In genomic region chr11:118290923-118291322, GRCh38 we compare ENCODE assay signal across 1 cellular context.
TF ChIP-seq lines count a peak whose summit lies in the region.

No MANE protein-coding gene starts in this region.

TF ChIP-seq in HepG2, 621 proteins besides CTCF, POLR2A, EP300 and RAD21 (continued from another document and continues in another):
- TF ChIP-seq ZNF121 (CRISPR knock-in tag; IDR thresholded peaks at IDR 0.05) (no peak), DRAP1 (CRISPR knock-in tag; IDR thresholded peaks at IDR 0.05) (0 out of 2 replicates have a peak, but pooled peaks have one; percentile 21), HNF4G (IDR thresholded peaks at IDR 0.05; ENCODE audit: borderline replicate concordance, low read depth, low read length) (peak; percentile 80; the same call in 1 of the 2 replicates), HNF4G (CRISPR knock-in tag; IDR thresholded peaks at IDR 0.05; ENCODE audit: borderline replicate concordance, low read depth) (peak; percentile 77; the same call in 1 of the 2 replicates), NAIF1 (CRISPR knock-in tag; IDR thresholded peaks at IDR 0.05; ENCODE audit: borderline replicate concordance) (no peak), ZBTB43 (CRISPR knock-in tag; conservative IDR thresholded peaks at IDR 0.05) (no peak), XRCC5 (optimal IDR thresholded peaks at IDR 0.05; ENCODE audit: low read length) (peak; percentile 62), MIER3 (CRISPR knock-in tag; IDR thresholded peaks at IDR 0.05; ENCODE audit: borderline replicate concordance) (0 out of 2 replicates have a peak, but pooled peaks have one; percentile 39), TSC22D2 (CRISPR knock-in tag; IDR thresholded peaks at IDR 0.05; ENCODE audit: borderline replicate concordance) (no peak), ZSCAN12 (CRISPR knock-in tag; IDR thresholded peaks at IDR 0.05) (no peak), ZBTB33 (CRISPR knock-in tag; IDR thresholded peaks at IDR 0.05) (no peak), ARNT (IDR thresholded peaks at IDR 0.05) (no peak), HOMEZ (CRISPR knock-in tag; IDR thresholded peaks at IDR 0.05; ENCODE audit: low read depth) (peak; percentile 46; the same call in 1 of the 2 replicates), SIX1 (CRISPR knock-in tag; IDR thresholded peaks at IDR 0.05; ENCODE audit: borderline replicate concordance) (peak; percentile 29; the same call in 1 of the 2 replicates), ZNF253 (CRISPR knock-in tag; IDR thresholded peaks at IDR 0.05; ENCODE audit: borderline replicate concordance) (no peak), ZBTB40 (IDR thresholded peaks at IDR 0.05) (no peak), ZBTB40 (CRISPR knock-in tag; IDR thresholded peaks at IDR 0.05) (no peak), ATF1 (CRISPR knock-in tag; IDR thresholded peaks at IDR 0.05) (no peak), ELK4 (CRISPR knock-in tag; IDR thresholded peaks at IDR 0.05; ENCODE audit: borderline replicate concordance) (no peak), MLLT10 (CRISPR knock-in tag; IDR thresholded peaks at IDR 0.05) (no peak), ZNF574 (CRISPR knock-in tag; IDR thresholded peaks at IDR 0.05) (no peak), IKZF1 (IDR thresholded peaks at IDR 0.05) (no peak), NBN (conservative IDR thresholded peaks at IDR 0.05) (no peak), PPARG (CRISPR knock-in tag; conservative IDR thresholded peaks at IDR 0.05) (peak; percentile 77), CHD4 (IDR thresholded peaks at IDR 0.05; ENCODE audit: borderline replicate concordance, low read length) (no peak), MLX (CRISPR knock-in tag; IDR thresholded peaks at IDR 0.05) (no peak), ZNF614 (CRISPR knock-in tag; IDR thresholded peaks at IDR 0.05; ENCODE audit: borderline replicate concordance) (0 out of 2 replicates have a peak, but pooled peaks have one; percentile 25), KAT2B (IDR thresholded peaks at IDR 0.05; ENCODE audit: borderline replicate concordance, low read depth, low read length) (no peak), SMC3 (IDR thresholded peaks at IDR 0.05; ENCODE audit: low read length) (peak; percentile 98), FOXK1 (CRISPR knock-in tag; IDR thresholded peaks at IDR 0.05; ENCODE audit: borderline replicate concordance, low read depth) (peak; percentile 42; the same call in 1 of the 2 replicates), ZNF605 (CRISPR knock-in tag; IDR thresholded peaks at IDR 0.05) (0 out of 2 replicates have a peak, but pooled peaks have one; percentile 56), ZNF326 (CRISPR knock-in tag; IDR thresholded peaks at IDR 0.05; ENCODE audit: borderline replicate concordance) (no peak), BCL3 (CRISPR knock-in tag; IDR thresholded peaks at IDR 0.05) (no peak), WIZ (CRISPR knock-in tag; IDR thresholded peaks at IDR 0.05) (no peak), SOX5 (CRISPR knock-in tag; IDR thresholded peaks at IDR 0.05; ENCODE audit: borderline replicate concordance) (peak; percentile 35), RBFOX2 (IDR thresholded peaks at IDR 0.05; ENCODE audit: low read depth, low read length) (no peak)
